ENCODE assay signal across 1 cellular context in the genomic region with DNA sequence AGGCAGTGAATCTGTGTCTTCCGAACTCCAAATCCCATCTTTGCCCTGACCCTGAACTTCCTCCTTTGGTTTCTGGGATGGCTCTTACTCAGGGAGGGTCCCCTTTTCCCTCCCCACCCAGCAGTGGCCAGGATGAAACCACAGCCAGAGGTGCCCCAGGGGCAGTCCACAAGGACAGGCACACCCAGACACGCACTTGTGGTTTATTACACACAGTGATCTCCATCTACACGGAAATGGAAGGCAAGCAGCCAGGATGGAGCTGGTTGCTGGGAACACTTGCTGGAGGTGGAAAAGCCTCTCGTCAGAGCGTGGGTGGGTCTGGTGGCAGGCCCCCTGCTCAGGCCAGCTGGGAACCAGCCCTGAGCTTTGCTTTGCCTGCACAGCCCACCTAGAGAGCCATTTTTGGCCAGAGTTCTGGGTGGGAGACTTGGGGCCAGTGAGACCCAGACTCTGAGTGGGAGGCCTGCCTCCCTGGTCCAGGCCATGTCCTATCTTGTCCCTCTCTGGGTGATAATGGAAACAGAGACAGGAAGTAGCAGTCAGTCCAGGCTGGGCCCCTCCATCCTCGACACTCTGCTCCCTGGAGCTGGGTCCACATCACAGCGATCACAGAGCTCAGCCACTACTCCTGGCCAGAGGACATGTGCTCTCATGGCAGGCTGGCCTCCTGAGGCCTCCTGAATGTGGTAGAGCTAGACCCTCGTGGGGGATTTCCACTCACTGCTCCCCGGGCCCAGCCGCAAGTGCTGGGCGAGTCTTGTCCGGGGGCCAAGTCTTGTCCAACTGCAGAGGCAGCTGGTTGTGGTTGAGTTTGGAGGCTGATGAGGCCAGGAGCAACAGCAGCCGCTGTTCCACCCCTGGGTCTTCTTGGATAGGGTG.
TF ChIP-seq lines count a peak whose summit lies in the region.

No MANE protein-coding gene starts in this region.

TF ChIP-seq in K562, 482 proteins besides CTCF, POLR2A, EP300 and RAD21:
- TF ChIP-seq MXI1 (IDR thresholded peaks at IDR 0.05; ENCODE audit: low read depth, low read length) (no peak), TGIF2 (CRISPR knock-in tag; IDR thresholded peaks at IDR 0.05) (no peak)
- TF ChIP-seq, protein P1, sequence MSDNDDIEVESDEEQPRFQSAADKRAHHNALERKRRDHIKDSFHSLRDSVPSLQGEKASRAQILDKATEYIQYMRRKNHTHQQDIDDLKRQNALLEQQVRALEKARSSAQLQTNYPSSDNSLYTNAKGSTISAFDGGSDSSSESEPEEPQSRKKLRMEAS (CRISPR knock-in tag; IDR thresholded peaks at IDR 0.05), result 0 out of 2 replicates have a peak, but pooled peaks have one; percentile 24
